ENCODE assay signal across 8 cellular contexts in genomic region chr6:142846883-142847287, GRCh38.
DNase-seq lines count a peak whose midpoint lies in the region; ATAC-seq lines count a peak whose summit lies in the region.

No MANE protein-coding gene starts in this region.

- no peaks in the 10 kb centered on the region for H3K27me3 ChIP-seq in right cardiac atrium (ENCODE audit: control insufficient read depth, insufficient read depth)

- H3K9me3 Mint-ChIP-seq in activated T-helper 17 cell treated with anti-CD3 and anti-CD28 coated beads, Interleukin-2, amount 50 U/mL, for 72 hours = no peaks in the 10 kb centered on the region

- peak overlapping the region; percentile 99 for H3K27ac Mint-ChIP-seq in activated T-helper 17 cell treated with anti-CD3 and anti-CD28 coated beads, Interleukin-2, amount 50 U/mL, for 72 hours

- DNase-seq in NCI-H2227 (lab: John Stamatoyannopoulos, UW; ENCODE audit: unreplicated experiment) (peak; percentile 14), NCI-H2227 treated with DMSO at 0.1 percent for 48 hours (lab: John Stamatoyannopoulos, UW) (no peak), right cardiac atrium (peak in 1 of 3 donors; percentile 24), NCI-H2107 treated with DMSO at 0.1 percent for 48 hours (lab: John Stamatoyannopoulos, UW; ENCODE audit: unreplicated experiment) (no peak), T-helper 9 cell (no peak)

- 35% methylated on average over 5 of the region's 5 CpGs for WGBS in right cardiac atrium

- H3K4me3 Mint-ChIP-seq in activated T-helper 17 cell treated with anti-CD3 and anti-CD28 coated beads, Interleukin-2, amount 50 U/mL, for 72 hours = peak overlapping the region; percentile 97

- intact Hi-C loops in right cardiac atrium (cut with DNase I) = loop anchor here in 1 of 4 donors (10.0 kb wide), 1 partner anchor 98 kb away; the partner anchor contains the start of gene HIVEP2

- peaks cover 33% of the 10 kb centered on the region for H3K36me3 Mint-ChIP-seq in activated T-helper 17 cell treated with anti-CD3 and anti-CD28 coated beads, Interleukin-2, amount 50 U/mL, for 72 hours (ENCODE audit: low read depth)

- no peaks in the 10 kb centered on the region for H3K9me3 ChIP-seq in right cardiac atrium (ENCODE audit: control insufficient read depth, low read length)

- H3K4me1 Mint-ChIP-seq in activated T-helper 17 cell treated with anti-CD3 and anti-CD28 coated beads, Interleukin-2, amount 50 U/mL, for 72 hours = peaks cover 68% of the 10 kb centered on the region

- H3K27ac ChIP-seq in right cardiac atrium (ENCODE audit: low read length) (peak overlapping the region; percentile 98), temporal lobe (ENCODE audit: low read depth, low read length) (peak overlapping the region; percentile 13)

- no peak for ATAC-seq in activated T-helper 17 cell treated with anti-CD3 and anti-CD28 coated beads, Interleukin-2, amount 50 U/mL, for 72 hours (replicated peaks)
- ATAC-seq in right cardiac atrium (peak; percentile 44 to 70), HG03442 (IDR thresholded peaks at IDR 0.05; ENCODE audit: unreplicated experiment) (no peak)

- H3K4me3 ChIP-seq in right cardiac atrium (ENCODE audit: low read length) = no peak overlapping the region

- H3K27me3 Mint-ChIP-seq in activated T-helper 17 cell treated with anti-CD3 and anti-CD28 coated beads, Interleukin-2, amount 50 U/mL, for 72 hours = no peaks in the 10 kb centered on the region

- H3K4me1 ChIP-seq in right cardiac atrium (ENCODE audit: control insufficient read depth, insufficient read depth, low read length) = peaks cover 13% of the 10 kb centered on the region

Comparison
In these comparisons a context has a peak if more than half of its experiments do, and no peak if none do; other contexts are left out.
1. ATAC-seq: peak in right cardiac atrium (2 of 2); none in activated T-helper 17 cell treated with anti-CD3 and anti-CD28 coated beads, Interleukin-2, amount 50 U/mL, for 72 hours (single experiment) and HG03442 (single experiment).